Comparison of ENCODE assay signal across 8 cellular contexts in genomic region chr11:126303623-126304456, GRCh38. TPM values are rescaled to one million over a fixed set of nuclear protein-coding genes. Genes with fewer than 3 reads are reported as not detected.
DNase-seq lines count a peak whose midpoint lies in the region; ATAC-seq and TF ChIP-seq lines count a peak whose summit lies in the region.

Gene DCPS, plus strand, starts transcription at chr11:126304060. Its CDS starts 21 bp downstream, at chr11:126304081.

- peak within 1 kb of the TSS; percentile 92 for H3K4me3 Mint-ChIP-seq in chondrocyte (ENCODE audit: unreplicated experiment)

- H3K9me3 Mint-ChIP-seq in chondrocyte (ENCODE audit: low read depth): no peaks in the 10 kb centered on the region

- peak within 1 kb of the TSS; percentile 98 for H3K27ac Mint-ChIP-seq in chondrocyte (ENCODE audit: unreplicated experiment)

- no peaks in the 10 kb centered on the region for H3K36me3 Mint-ChIP-seq in chondrocyte (ENCODE audit: low read depth)

- TF ChIP-seq CTCF in chondrocyte (IDR thresholded peaks at IDR 0.05): no peak

- peak; percentile 73 for ATAC-seq in HG03378 (IDR thresholded peaks at IDR 0.05; ENCODE audit: unreplicated experiment)

- H3K27me3 Mint-ChIP-seq in chondrocyte (ENCODE audit: low read depth): no peaks in the 10 kb centered on the region

- TF ChIP-seq POLR2A in GM19099 (IDR thresholded peaks at IDR 0.05; ENCODE audit: extremely low read depth, insufficient read length, low read depth): peak; percentile 98

- DNase-seq in Ammon's horn (ENCODE audit: low spot score) (peak; percentile 95), NCI-H510A treated with DMSO at 0.1 percent for 48 hours (lab: John Stamatoyannopoulos, UW) (peak; percentile 94), chondrocyte (ENCODE audit: low spot score) (no peak), kidney glomerular epithelial cell (lab: John Stamatoyannopoulos, UW) (peak; percentile 82)
- peak; percentile 76 to 78 for DNase-seq in activated CD4-positive, alpha-beta T cell treated with anti-CD3 and anti-CD28 coated beads for 24 hours (ENCODE audit: low read depth in 2 of 2)
- DNase-seq in stimulated activated CD4-positive, alpha-beta T cell treated with anti-CD3 and anti-CD28 coated beads, Interleukin-1b, Interleukin-23, amount 100 ng/mL, for 1 hour (ENCODE audit: low read depth in 2 of 2): peak; percentile 62 to 71

- peaks cover 35% of the 10 kb centered on the region for H3K4me1 Mint-ChIP-seq in chondrocyte (ENCODE audit: low read depth)

RNA-seq across cellular contexts. Expression of gene DCPS, which starts in this region (rescaled TPM):
- 12.3 to 14.8 TPM (median 12.4 TPM) in 3 replicates for total RNA-seq in chondrocyte
